7 cellular contexts compared by ENCODE assay signal in the genomic region with DNA sequence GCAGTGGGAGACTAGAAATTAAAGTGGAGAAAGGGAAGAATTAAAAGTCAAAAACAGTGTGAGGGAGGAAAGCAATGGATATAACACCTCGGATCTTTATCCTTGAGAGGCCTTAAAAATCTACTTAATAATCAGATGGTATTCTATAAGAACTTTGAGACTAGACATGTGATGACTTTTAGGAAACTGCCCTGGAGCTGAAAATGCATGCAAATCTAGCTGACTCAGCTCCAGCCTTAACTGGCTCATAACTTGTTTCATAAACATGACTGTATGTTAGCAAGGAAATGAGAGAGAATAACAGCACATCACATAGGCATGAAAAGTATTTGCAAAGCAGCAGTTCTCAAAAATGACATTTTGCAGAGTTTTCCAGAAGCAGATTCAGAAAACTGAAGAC. TPM values are rescaled to one million over a fixed set of nuclear protein-coding genes. Genes with fewer than 3 reads are reported as not detected.
"Had no signal": no experiment of that assay in that cellular context is flagged by ENCODE, and none has a peak within 500 bp of the region (broad histone marks: within the 10 kb centered on the region; RNA-seq: fewer than 3 reads in every experiment).

No MANE protein-coding gene starts in this region.

RNA-seq across cellular contexts. Expression of gene PSG11, which starts 38.1 kb away (rescaled TPM):
- total RNA-seq: HepG2, HT-29, K562, Right ventricle myocardium inferior, SJCRH30, T-cell had no signal
- polyA plus RNA-seq: HepG2, IgD-negative memory B cell, K562 had no signal

RNA-seq across cellular contexts. Expression of gene PSG7, which starts 51.2 kb away (rescaled TPM):
- total RNA-seq: HepG2, HT-29, K562, Right ventricle myocardium inferior, SJCRH30, T-cell had no signal
- polyA plus RNA-seq: HepG2, IgD-negative memory B cell, K562 had no signal
